ENCODE assay signal across 6 cellular contexts in the genomic region with DNA sequence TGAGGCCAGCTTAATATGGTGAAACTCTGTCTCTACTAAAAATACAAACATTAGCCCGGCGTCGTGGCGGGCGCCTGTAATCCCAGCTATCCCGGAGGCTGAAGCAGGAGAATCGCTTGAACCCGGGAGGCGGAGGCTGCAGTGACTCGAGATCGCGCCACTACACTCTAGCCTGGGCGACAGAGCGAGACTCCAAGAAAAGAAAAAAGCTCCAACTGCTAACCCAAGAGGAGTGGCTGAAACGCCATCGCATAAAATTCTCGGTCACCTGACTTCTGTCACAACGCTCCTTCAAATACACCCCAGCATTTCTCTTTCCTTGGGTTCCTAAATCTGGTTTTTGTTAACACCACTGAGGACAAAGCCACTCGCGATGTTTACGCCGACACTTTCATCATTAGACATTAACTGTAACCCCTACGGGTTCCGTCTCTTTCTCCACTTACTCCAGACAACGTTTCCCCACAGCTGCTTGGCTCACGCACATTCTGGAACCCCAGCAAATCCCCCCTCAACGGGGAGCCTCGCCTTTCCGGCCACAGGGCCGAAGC. TPM values are rescaled to one million over a fixed set of nuclear protein-coding genes. Genes with fewer than 3 reads are reported as not detected.
DNase-seq lines count a peak whose midpoint lies in the region; ATAC-seq, FAIRE-seq and TF ChIP-seq lines count a peak whose summit lies in the region.

No MANE protein-coding gene starts in this region.

- H3K27ac ChIP-seq in ascending aorta (peak overlapping the region; percentile 96 to 100), muscle layer of colon (ENCODE audit: low read depth, low read length) (peak overlapping the region; percentile 100)

- intact Hi-C loops in ascending aorta (cut with DNase I): loop anchor here (1.0 to 10.0 kb wide), 6 partner anchors 26 to 556 kb away; partner anchors contain the start of genes BZW1, NIF3L1, ORC2 and PPIL3

- FAIRE-seq in H54 (lab: Jason Lieb, UNC): no peak

- H3K4me1 ChIP-seq in ascending aorta (peaks cover 0 to 29% of the 10 kb centered on the region in 2 donors), muscle layer of colon (ENCODE audit: insufficient read depth, low read length) (peaks cover 30% of the 10 kb centered on the region)

- peak overlapping the region; percentile 93 for H3K9ac ChIP-seq in muscle layer of colon (ENCODE audit: low read length)

- H3K27me3 ChIP-seq in ascending aorta (no peaks in the 10 kb centered on the region), muscle layer of colon (ENCODE audit: control insufficient read depth in 1 of 2, insufficient read depth in 2 of 2, low read length in 2 of 2) (no peaks in the 10 kb centered on the region)

- H3K36me3 ChIP-seq in ascending aorta (peaks cover 10 to 24% of the 10 kb centered on the region in 2 donors), muscle layer of colon (ENCODE audit: insufficient read depth, low read length) (peaks cover 12% of the 10 kb centered on the region)

- peak; percentile 10 for ATAC-seq in HG03159 (IDR thresholded peaks at IDR 0.05; ENCODE audit: unreplicated experiment)

- DNase-seq in ascending aorta (ENCODE audit: low spot score in 2 of 2) (no peak), H54 (ENCODE audit: insufficient read length, low spot score) (no peak), NCI-H1048 (lab: John Stamatoyannopoulos, UW) (no peak)

- no peak for TF ChIP-seq CTCF in GM12875 (IDR thresholded peaks at IDR 0.05; ENCODE audit: borderline replicate concordance, insufficient read depth, low read depth, low read length)
- no peak for TF ChIP-seq CTCF in ascending aorta (IDR thresholded peaks at IDR 0.05)

- H3K4me3 ChIP-seq in GM12875 (ENCODE audit: low read depth, low read length): peak overlapping the region; percentile 87
- peak overlapping the region; percentile 74 to 80 for H3K4me3 ChIP-seq in ascending aorta
- H3K4me3 ChIP-seq in muscle layer of colon (ENCODE audit: low read depth in 1 of 2, low read length in 2 of 2): peak overlapping the region; percentile 93 to 99

- no peaks in the 10 kb centered on the region for H3K9me3 ChIP-seq in ascending aorta
- H3K9me3 ChIP-seq in muscle layer of colon (ENCODE audit: low read length): no peaks in the 10 kb centered on the region

- TF ChIP-seq POLR2A in H54 (IDR thresholded peaks at IDR 0.05; ENCODE audit: low read depth, low read length): no peak

RNA-seq across cellular contexts. Expression of gene CLK1, which starts 0.7 kb away (rescaled TPM):
- 43.5 TPM for total RNA-seq in ascending aorta

RNA-seq across cellular contexts. Expression of gene PPIL3, which starts 25.1 kb away (rescaled TPM):
- total RNA-seq in ascending aorta: 0.64 TPM

RNA-seq across cellular contexts. Expression of gene NIF3L1, which starts 25.4 kb away (rescaled TPM):
- total RNA-seq in ascending aorta: 55.3 TPM

RNA-seq across cellular contexts. Expression of gene BZW1, which starts 52.0 kb away (rescaled TPM):
- total RNA-seq in ascending aorta: 85.4 TPM
